Comparison of ENCODE assay signal across 22 cellular contexts in genomic region chr14:45492876-45493275, GRCh38.
"Had no signal": no experiment of that assay in that cellular context is flagged by ENCODE, and none has a peak within 500 bp of the region (broad histone marks: within the 10 kb centered on the region; RNA-seq: fewer than 3 reads in every experiment).

No MANE protein-coding gene starts in this region.

- H3K36me3 ChIP-seq: esophagus squamous epithelium, left lung, pancreas, spleen, tibial nerve, upper lobe of right lung had no signal

- H3K4me1 Mint-ChIP-seq: naive B cell; nephron; stimulated activated memory B cell treated with anti-CD40 and anti-IgM and Interleukin-4, amounts not matched to agents 10 μg/mL and 1 μg/mL and 100 μg/mL, for 72 hours had no signal

- H3K4me3 Mint-ChIP-seq: naive B cell; nephron; stimulated activated memory B cell treated with anti-CD40 and anti-IgM and Interleukin-4, amounts not matched to agents 10 μg/mL and 1 μg/mL and 100 μg/mL, for 72 hours; stimulated activated naive CD8-positive, alpha-beta T cell treated with anti-CD3 and anti-CD28 coated beads, Interleukin-15, Interleukin-2, amounts not matched to agents 100 ng/mL and 50 ng/mL, for 24 hours had no signal

- H3K27ac Mint-ChIP-seq: naive B cell; nephron; progenitor cell of endocrine pancreas; stimulated activated memory B cell treated with anti-CD40 and anti-IgM and Interleukin-4, amounts not matched to agents 10 μg/mL and 1 μg/mL and 100 μg/mL, for 72 hours; stimulated activated naive CD8-positive, alpha-beta T cell treated with anti-CD3 and anti-CD28 coated beads, Interleukin-15, Interleukin-2, amounts not matched to agents 100 ng/mL and 50 ng/mL, for 24 hours had no signal

- H3K27me3 Mint-ChIP-seq: naive B cell; progenitor cell of endocrine pancreas; stimulated activated memory B cell treated with anti-CD40 and anti-IgM and Interleukin-4, amounts not matched to agents 10 μg/mL and 1 μg/mL and 100 μg/mL, for 72 hours; stimulated activated naive CD8-positive, alpha-beta T cell treated with anti-CD3 and anti-CD28 coated beads, Interleukin-15, Interleukin-2, amounts not matched to agents 100 ng/mL and 50 ng/mL, for 24 hours had no signal

- H3K4me1 ChIP-seq: esophagus squamous epithelium, left lung, spleen, tibial nerve, upper lobe of right lung had no signal

- H3K27me3 ChIP-seq: esophagus squamous epithelium, left lung, pancreas, spleen, tibial nerve, upper lobe of right lung had no signal

- H3K9me3 ChIP-seq: esophagus squamous epithelium, left lung, pancreas, upper lobe of right lung had no signal

- H3K4me3 ChIP-seq: esophagus squamous epithelium, left lung, lung, pancreas, spleen, tibial nerve, upper lobe of right lung had no signal

- DNase-seq: effector memory CD4-positive, alpha-beta T cell; esophagus squamous epithelium; foreskin fibroblast; hippocampal formation; kidney glomerular epithelial cell; mesenchymal stem cell; naive B cell; occipital lobe; spleen; stimulated activated CD4-positive, alpha-beta T cell treated with anti-CD3 and anti-CD28 coated beads, Interleukin-15, amount 100 ng/mL, for 24 hours; stimulated activated CD4-positive, alpha-beta T cell treated with anti-CD3 and anti-CD28 coated beads, Interleukin-1b, Interleukin-23, amount 100 ng/mL, for 48 hours; stimulated activated CD4-positive, alpha-beta T cell treated with anti-CD3 and anti-CD28 coated beads, Interleukin-4, amount 100 ng/mL, for 24 hours; upper lobe of right lung had no signal

- ATAC-seq: left lung; sciatic nerve; stimulated activated memory B cell treated with anti-CD40 and anti-IgM and Interleukin-4, amounts not matched to agents 10 μg/mL and 1 μg/mL and 100 μg/mL, for 72 hours had no signal

- H3K27ac ChIP-seq: esophagus squamous epithelium, left lung, pancreas, spleen, tibial nerve, upper lobe of right lung had no signal

- H3K36me3 Mint-ChIP-seq: naive B cell; stimulated activated memory B cell treated with anti-CD40 and anti-IgM and Interleukin-4, amounts not matched to agents 10 μg/mL and 1 μg/mL and 100 μg/mL, for 72 hours had no signal
